Comparison of ENCODE assay signal across 1 cellular context in the genomic region with DNA sequence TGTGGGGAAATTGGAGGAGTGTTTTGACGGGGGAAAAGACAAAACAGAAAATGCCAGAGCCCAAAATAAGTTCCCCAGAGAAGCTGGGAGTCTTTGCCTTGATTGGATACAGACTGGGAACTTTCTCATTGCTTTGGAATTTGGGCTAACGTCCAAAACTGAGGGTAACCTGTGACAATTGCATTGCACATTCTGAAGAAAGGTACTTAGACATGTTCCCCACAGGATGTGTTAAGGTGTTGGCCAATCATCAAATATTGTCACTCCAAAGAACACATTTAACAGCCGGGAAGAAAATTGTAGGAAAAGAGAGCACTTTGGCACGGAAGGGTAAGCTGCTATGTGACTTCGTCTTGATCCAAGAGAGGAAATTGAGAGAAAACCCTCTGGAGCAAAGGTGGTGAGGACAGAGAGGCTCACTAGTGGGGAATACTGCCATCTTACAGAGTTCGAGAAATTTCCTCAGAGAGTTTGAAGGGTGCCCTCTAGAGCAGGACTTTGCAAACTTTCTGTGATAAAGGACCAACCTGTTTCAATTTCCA.
TF ChIP-seq lines count a peak whose summit lies in the region.

No MANE protein-coding gene starts in this region.

TF ChIP-seq in GM12878, 131 proteins besides CTCF, POLR2A, EP300 and RAD21 (continued from another document):
- no peak for TF ChIP-seq PKNOX1 (IDR thresholded peaks at IDR 0.05)
- TF ChIP-seq NFIC (IDR thresholded peaks at IDR 0.05; ENCODE audit: low read depth, low read length), result no peak
- no peak for TF ChIP-seq ETV6 (conservative IDR thresholded peaks at IDR 0.05 in 1 of 2, IDR thresholded peaks at IDR 0.05 in 1 of 2; ENCODE audit: borderline replicate concordance in 1 of 2, low read depth in 1 of 2)
- no peak for TF ChIP-seq SIX5 (IDR thresholded peaks at IDR 0.05; ENCODE audit: low read depth, low read length, severe bottlenecking)
- TF ChIP-seq SMAD5 (IDR thresholded peaks at IDR 0.05; ENCODE audit: low read depth), result no peak
- no peak for TF ChIP-seq SMAD1 (IDR thresholded peaks at IDR 0.05; ENCODE audit: low read depth, partially characterized antibody)
- no peak for TF ChIP-seq ZBTB4 (CRISPR knock-in tag; IDR thresholded peaks at IDR 0.05)
- TF ChIP-seq SUPT20H (IDR thresholded peaks at IDR 0.05; ENCODE audit: borderline replicate concordance, control insufficient read depth, low read depth, low read length), result no peak
- TF ChIP-seq YY1 (IDR thresholded peaks at IDR 0.05; ENCODE audit: low read depth, low read length), result no peak
- no peak for TF ChIP-seq SPI1 (IDR thresholded peaks at IDR 0.05; ENCODE audit: borderline replicate concordance, insufficient read depth, low read depth, low read length)
- TF ChIP-seq CEBPZ (IDR thresholded peaks at IDR 0.05; ENCODE audit: low read depth, low read length), result no peak
- no peak for TF ChIP-seq ATF3 (IDR thresholded peaks at IDR 0.05; ENCODE audit: borderline replicate concordance, extremely low read depth, low read depth, low read length)
- TF ChIP-seq MTA2 (IDR thresholded peaks at IDR 0.05; ENCODE audit: low read depth), result no peak
- no peak for TF ChIP-seq KLF5 (IDR thresholded peaks at IDR 0.05; ENCODE audit: partially characterized antibody)
- TF ChIP-seq HDAC6 (IDR thresholded peaks at IDR 0.05; ENCODE audit: unreplicated experiment), result no peak
- TF ChIP-seq GABPA (IDR thresholded peaks at IDR 0.05; ENCODE audit: low read depth), result no peak
